In genomic region chr2:138415891-138416494, GRCh38 we compare ENCODE assay signal across 2 cellular contexts.
A peak's percentile ranks its signal among the peaks of the same experiment; 100 is the strongest.
TF ChIP-seq lines count a peak whose summit lies in the region.

No MANE protein-coding gene starts in this region.

TF ChIP-seq in HEK293, 187 proteins besides CTCF, POLR2A, EP300 and RAD21 (continued from another document):
- TF ChIP-seq ZSCAN4 (tag by site-specific recombination; IDR thresholded peaks at IDR 0.05) (no peak), ZBTB44 (tag by site-specific recombination; IDR thresholded peaks at IDR 0.05) (no peak), ZNF629 (tag by site-specific recombination; IDR thresholded peaks at IDR 0.05) (0 out of 2 replicates have a peak, but pooled peaks have one; percentile 14), ZNF146 (tag by site-specific recombination; IDR thresholded peaks at IDR 0.05) (no peak), ZNF140 (tag by site-specific recombination; IDR thresholded peaks at IDR 0.05) (no peak), ZNF10 (tag by site-specific recombination; IDR thresholded peaks at IDR 0.05) (no peak), KLF7 (tag by site-specific recombination; IDR thresholded peaks at IDR 0.05; ENCODE audit: borderline replicate concordance) (no peak), MYNN (tag by site-specific recombination; IDR thresholded peaks at IDR 0.05; ENCODE audit: borderline replicate concordance) (no peak), ZNF138 (tag by site-specific recombination; IDR thresholded peaks at IDR 0.05; ENCODE audit: borderline replicate concordance) (no peak), ATF2 (tag by site-specific recombination; IDR thresholded peaks at IDR 0.05; ENCODE audit: low read depth) (peak; percentile 68)

TF ChIP-seq in HepG2, 621 proteins besides CTCF, POLR2A, EP300 and RAD21 (continued from another document):
- TF ChIP-seq FOXC1 (CRISPR knock-in tag; IDR thresholded peaks at IDR 0.05; ENCODE audit: borderline replicate concordance): no peak
